Comparison of ENCODE assay signal across 27 cellular contexts in the genomic region with DNA sequence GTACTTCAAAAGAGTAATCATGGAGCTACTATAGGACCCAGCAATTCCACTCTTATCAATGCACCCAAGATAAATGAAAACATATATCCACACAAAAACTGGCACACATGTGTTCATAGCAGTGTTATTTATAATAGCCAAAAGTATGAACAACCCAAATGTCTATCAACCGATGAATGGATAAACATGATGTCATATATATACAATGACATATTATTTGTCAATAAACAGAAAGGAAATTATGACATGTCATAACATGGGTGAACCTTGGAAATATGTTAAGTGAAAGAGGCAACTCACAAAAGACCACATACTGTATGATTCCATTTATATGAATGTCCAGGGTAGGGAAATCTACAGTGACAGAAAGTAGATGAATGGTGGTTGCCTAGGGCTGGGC.
DNase-seq lines count a peak whose midpoint lies in the region; ATAC-seq, FAIRE-seq and TF ChIP-seq lines count a peak whose summit lies in the region.
"Had no signal": no experiment of that assay in that cellular context is flagged by ENCODE, and none has a peak within 500 bp of the region (broad histone marks: within the 10 kb centered on the region; RNA-seq: fewer than 3 reads in every experiment).

No MANE protein-coding gene starts in this region.

- no peak for TF ChIP-seq CTCF in HepG2 (CRISPR knock-in tag; IDR thresholded peaks at IDR 0.05)
- TF ChIP-seq CTCF in right lobe of liver (IDR thresholded peaks at IDR 0.05): no peak
- no peak for TF ChIP-seq CTCF in IMR-90 (conservative IDR thresholded peaks at IDR 0.05; ENCODE audit: low read depth, low read length)

- no peaks in the 10 kb centered on the region for H3K79me2 ChIP-seq in HepG2 (ENCODE audit: insufficient read depth, low read length)

- no peak overlapping the region for H3K4me3 ChIP-seq in HepG2 (replicated peaks in 1 of 3; ENCODE audit: insufficient read depth in 1 of 3, low read depth in 2 of 3, low read length in 3 of 3)
- no peak overlapping the region for H3K4me3 ChIP-seq in right lobe of liver
- H3K4me3 ChIP-seq in IMR-90 (ENCODE audit: insufficient read depth, low read depth, low read length): no peak overlapping the region
- no peak overlapping the region for H3K4me3 ChIP-seq in mesenchymal stem cell (ENCODE audit: insufficient read depth in 1 of 2, low read depth in 1 of 2, low read length in 2 of 2)
- no peak overlapping the region for H3K4me3 ChIP-seq in aorta (ENCODE audit: low read length in 2 of 2)
- H3K4me3 ChIP-seq: BLaER1, GM12878 had no signal

- H3K23ac ChIP-seq in IMR-90 (ENCODE audit: low read depth, low read length) (no peak overlapping the region), mesenchymal stem cell (ENCODE audit: low read length in 2 of 2) (no peak overlapping the region)

- H4K8ac ChIP-seq in IMR-90 (ENCODE audit: low read depth in 2 of 2, low read length in 2 of 2): peak overlapping the region; percentile 68 to 82; a peak in 2 of 4 replicates
- no peak overlapping the region for H4K8ac ChIP-seq in mesenchymal stem cell (ENCODE audit: low read length)

- no peak overlapping the region for H2AK9ac ChIP-seq in IMR-90 (replicated peaks; ENCODE audit: low read depth, low read length, poor library complexity)

- H3K79me1 ChIP-seq in IMR-90 (ENCODE audit: low read depth in 1 of 2, low read length in 2 of 2) (no peaks in the 10 kb centered on the region), mesenchymal stem cell (replicated peaks; ENCODE audit: low read length, poor library complexity, severe bottlenecking) (no peaks in the 10 kb centered on the region)

- H3K27ac ChIP-seq in HepG2 (ENCODE audit: extremely low read length, insufficient read depth, low read length) (no peak overlapping the region), right lobe of liver (no peak overlapping the region), IMR-90 (ENCODE audit: insufficient read depth, low read length) (peak overlapping the region; percentile 93; the same call in 1 of the 2 replicates), mesenchymal stem cell (ENCODE audit: low read length, poor library complexity, severe bottlenecking) (no peak overlapping the region), aorta (ENCODE audit: low read depth in 1 of 2, low read length in 2 of 2) (no peak overlapping the region)
- H3K27ac ChIP-seq: 22Rv1, BLaER1 had no signal

- H3K56ac ChIP-seq in IMR-90 (ENCODE audit: extremely low read depth, insufficient read depth, low read length): no peak overlapping the region

- 100% methylated on average over 1 of the region's 1 CpG for WGBS in HepG2 (ENCODE audit: low lambda C conversion rate)
- 18% methylated on average over 1 of the region's 1 CpG for WGBS in right lobe of liver (ENCODE audit: insufficient coverage, low coverage, low lambda C conversion rate, missing lambda C conversion rate)
- no CpG with 5 or more reads among the region's 1 CpG for WGBS in IMR-90 (ENCODE audit: extremely low coverage in 2 of 2, insufficient read length in 1 of 2), 2 experiments
- no CpG with 5 or more reads among the region's 1 CpG for WGBS in mesenchymal stem cell
- 91 to 95% methylated on average over 1 of the region's 1 CpG for WGBS in aorta, 2 donors

- H4K20me1 ChIP-seq in HepG2 (ENCODE audit: insufficient read depth, low read length): no peaks in the 10 kb centered on the region
- H4K20me1 ChIP-seq in IMR-90 (ENCODE audit: insufficient read depth, low read length): no peaks in the 10 kb centered on the region
- H4K20me1 ChIP-seq: BLaER1 had no signal

- H4K91ac ChIP-seq in IMR-90 (ENCODE audit: insufficient read depth, low read depth, low read length) (peak overlapping the region; percentile 88), mesenchymal stem cell (ENCODE audit: low read length) (peak overlapping the region; percentile 56)

- no peak overlapping the region for H2BK12ac ChIP-seq in mesenchymal stem cell (ENCODE audit: low read length in 2 of 2)

- TF ChIP-seq POLR2A in HepG2 (IDR thresholded peaks at IDR 0.05; ENCODE audit: insufficient read depth in 1 of 2, low read depth in 2 of 2, low read length in 2 of 2) (no peak), right lobe of liver (IDR thresholded peaks at IDR 0.05) (no peak), IMR-90 (IDR thresholded peaks at IDR 0.05; ENCODE audit: low read depth, low read length) (no peak)

- H3K4me1 ChIP-seq in HepG2 (ENCODE audit: insufficient read depth, low read length) (no peaks in the 10 kb centered on the region), right lobe of liver (no peaks in the 10 kb centered on the region), IMR-90 (ENCODE audit: control insufficient read depth, insufficient read depth, low read length) (peaks cover 8% of the 10 kb centered on the region), mesenchymal stem cell (ENCODE audit: control insufficient read depth, insufficient read depth, low read depth, low read length) (no peaks in the 10 kb centered on the region), aorta (ENCODE audit: control insufficient read depth in 1 of 2, insufficient read depth in 2 of 2, low read length in 2 of 2) (no peaks in the 10 kb centered on the region)
- H3K4me1 ChIP-seq: BE2C, BLaER1 had no signal

- intact Hi-C loops in HepG2 (cut with micrococcal nuclease; ENCODE audit: unreplicated experiment) (no loop called here), right lobe of liver (cut with DNase I) (no loop called here), IMR-90 (cut with micrococcal nuclease) (loop anchor here (5.0 kb wide), 2 partner anchors 38 to 68 kb away; no protein-coding TSS in a partner anchor), aorta (cut with DNase I) (no loop called here)

- H3K4ac ChIP-seq in IMR-90 (ENCODE audit: low read depth, low read length) (peak overlapping the region; percentile 79), mesenchymal stem cell (ENCODE audit: low read depth in 1 of 2, low read length in 2 of 2) (no peak overlapping the region)

- H3K36me3 ChIP-seq in HepG2 (replicated peaks in 1 of 2; ENCODE audit: control insufficient read depth in 1 of 2, insufficient read depth in 2 of 2, low read length in 2 of 2) (no peaks in the 10 kb centered on the region), right lobe of liver (no peaks in the 10 kb centered on the region), IMR-90 (ENCODE audit: control insufficient read depth, insufficient read depth, low read length) (no peaks in the 10 kb centered on the region), mesenchymal stem cell (ENCODE audit: control insufficient read depth in 1 of 2, insufficient read depth in 2 of 2, low read depth in 1 of 2, low read length in 2 of 2) (no peaks in the 10 kb centered on the region), aorta (ENCODE audit: control insufficient read depth in 1 of 2, insufficient read depth in 2 of 2, low read length in 1 of 2) (no peaks in the 10 kb centered on the region)
- H3K36me3 ChIP-seq: BE2C, BLaER1 had no signal

- TF ChIP-seq EP300 in HepG2 (IDR thresholded peaks at IDR 0.05; ENCODE audit: low read depth in 2 of 2, low read length in 2 of 2): no peak
- no peak for TF ChIP-seq EP300 in HepG2 (CRISPR knock-in tag; IDR thresholded peaks at IDR 0.05; ENCODE audit: borderline replicate concordance)

- in situ Hi-C loops in HepG2 (cut with HindIII; ENCODE audit: extremely low pct_ligation_motif_present, low pct_unique_long_range_greater_than_20kb): no loop called here
- in situ Hi-C loops in IMR-90 (cut with MboI; ENCODE audit: low sequenced_read_pairs): no loop called here

- H3K9me1 ChIP-seq in IMR-90 (ENCODE audit: insufficient read depth, low read length): peaks cover 6% of the 10 kb centered on the region; the same call in 1 of the 2 replicates

- TF ChIP-seq RAD21 in HepG2 (CRISPR knock-in tag; IDR thresholded peaks at IDR 0.05) (no peak), IMR-90 (IDR thresholded peaks at IDR 0.05; ENCODE audit: low read length) (no peak)

- no peaks in the 10 kb centered on the region; a peak in 1 of 5 replicates for H3K27me3 ChIP-seq in HepG2 (ENCODE audit: control insufficient read depth in 1 of 2, insufficient read depth in 2 of 2, low read length in 2 of 2)
- H3K27me3 ChIP-seq in right lobe of liver: no peaks in the 10 kb centered on the region
- H3K27me3 ChIP-seq in IMR-90 (ENCODE audit: control insufficient read depth, insufficient read depth, low read length): no peaks in the 10 kb centered on the region
- no peaks in the 10 kb centered on the region for H3K27me3 ChIP-seq in mesenchymal stem cell (ENCODE audit: control insufficient read depth in 1 of 2, insufficient read depth in 1 of 2, low read length in 2 of 2)
- H3K27me3 ChIP-seq in aorta (ENCODE audit: control insufficient read depth in 1 of 2, insufficient read depth in 2 of 2, low read length in 1 of 2): no peaks in the 10 kb centered on the region
- H3K27me3 ChIP-seq: BE2C, BLaER1 had no signal

- no peak for ATAC-seq in HepG2
- ATAC-seq in right lobe of liver: no peak
- ATAC-seq in IMR-90 (ENCODE audit: low read depth): no peak
- ATAC-seq in aorta (ENCODE audit: low FRiP score): no peak
- ATAC-seq: GM12878 had no signal

- H3K9ac ChIP-seq in HepG2 (ENCODE audit: insufficient read depth, low read depth, low read length): no peak overlapping the region
- no peak overlapping the region for H3K9ac ChIP-seq in IMR-90 (ENCODE audit: low read depth, low read length)
- H3K9ac ChIP-seq in mesenchymal stem cell (ENCODE audit: low read length): no peak overlapping the region
- H3K9ac ChIP-seq: BLaER1 had no signal

- FAIRE-seq in HepG2 (lab: Jason Lieb, UNC): no peak
- FAIRE-seq: A204.1, GM12878, GM12892, GM18507, GM19239 had no signal

- peaks cover 5% of the 10 kb centered on the region; the same call in 1 of the 2 replicates for H3K9me3 ChIP-seq in HepG2 (ENCODE audit: low read length)
- H3K9me3 ChIP-seq in right lobe of liver: no peaks in the 10 kb centered on the region
- peaks cover 3% of the 10 kb centered on the region; the same call in 1 of the 2 replicates for H3K9me3 ChIP-seq in IMR-90 (ENCODE audit: control insufficient read depth, insufficient read depth, low read length)
- no peaks in the 10 kb centered on the region for H3K9me3 ChIP-seq in mesenchymal stem cell (ENCODE audit: control insufficient read depth, low read length)
- H3K9me3 ChIP-seq in aorta (ENCODE audit: control insufficient read depth, low read length): peaks cover 2% of the 10 kb centered on the region
- H3K9me3 ChIP-seq: BE2C had no signal

- H2BK15ac ChIP-seq in IMR-90 (ENCODE audit: low read depth, low read length) (peak overlapping the region; percentile 84; the same call in 2 of the 3 replicates), mesenchymal stem cell (ENCODE audit: low read depth, poor library complexity, severe bottlenecking) (peak overlapping the region; percentile 23)

- DNase-seq in HepG2 (ENCODE audit: low spot score) (no peak), right lobe of liver (no peak), IMR-90 (no peak), mesenchymal stem cell (no peak), 8988T (no peak), aorta (no peak)
- DNase-seq: ACHN; BE2C; C1 segment of cervical spinal cord; CD4-positive, alpha-beta memory T cell; CD4-positive, CD25-positive, alpha-beta regulatory T cell; CD8-positive, alpha-beta memory T cell; COR-L47; DMS 273 treated with DMSO at 0.1 percent for 48 hours; DMS153; DMS53; DMS79; DND-41; EL; GDM1 had no signal

- peak overlapping the region; percentile 80 for H2BK20ac ChIP-seq in IMR-90 (ENCODE audit: low read depth, low read length)

- H4K5ac ChIP-seq in IMR-90 (ENCODE audit: low read depth, low read length): peak overlapping the region; percentile 97

- CTCF ChIA-PET in HepG2 (lab: Yijun Ruan, JAX; ENCODE audit: low intra/inter-chr PET ratio, low total read pairs): no interaction called here
- CTCF ChIA-PET in IMR-90 (lab: Yijun Ruan, JAX): interaction anchor here (0.6 kb wide), 1 partner anchor 17 kb away, joined by 6 read pairs; no protein-coding TSS in a partner anchor

- H2BK120ac ChIP-seq in IMR-90 (ENCODE audit: low read depth, low read length) (peak overlapping the region; percentile 78), mesenchymal stem cell (ENCODE audit: low read depth, low read length) (peak overlapping the region; percentile 58)

- dilution Hi-C loops in IMR-90 (cut with HindIII; ENCODE audit: low sequenced_read_pairs, unreplicated experiment): no loop called here

- H2AFZ ChIP-seq in HepG2 (ENCODE audit: low read length) (no peak overlapping the region), IMR-90 (replicated peaks; ENCODE audit: low read length, poor library complexity) (no peak overlapping the region), mesenchymal stem cell (ENCODE audit: low read depth, low read length) (no peak overlapping the region)

- POLR2A ChIA-PET in HepG2 (lab: Yijun Ruan, JAX): no interaction called here
- POLR2A ChIA-PET in IMR-90 (lab: Charles Lee; ENCODE audit: unreplicated experiment): interaction anchor here (0.6 kb wide), 1 partner anchor 10 kb away, joined by 12 read pairs; no protein-coding TSS in a partner anchor

- peak overlapping the region; percentile 38 for H2BK5ac ChIP-seq in IMR-90 (ENCODE audit: low read depth, low read length, poor library complexity, severe bottlenecking)
- H2BK5ac ChIP-seq in mesenchymal stem cell (ENCODE audit: low read depth, low read length, poor library complexity, severe bottlenecking): no peak overlapping the region

- peak overlapping the region; percentile 66 for H3K18ac ChIP-seq in IMR-90 (ENCODE audit: low read depth, low read length)
- peak overlapping the region in 1 of 2 experiments; percentile 52 for H3K18ac ChIP-seq in mesenchymal stem cell (ENCODE audit: low read depth in 1 of 2, low read length in 2 of 2)

- H3K14ac ChIP-seq in IMR-90 (replicated peaks; ENCODE audit: low read depth, low read length) (peak overlapping the region; percentile 69; the same call in 1 of the 2 replicates), mesenchymal stem cell (ENCODE audit: low read length in 2 of 2) (no peak overlapping the region)

- H2AK5ac ChIP-seq in IMR-90 (ENCODE audit: low read depth, low read length): peak overlapping the region; percentile 89
- no peak overlapping the region for H2AK5ac ChIP-seq in mesenchymal stem cell (ENCODE audit: low read length, severe bottlenecking)

- H3K4me2 ChIP-seq in HepG2 (ENCODE audit: low read depth, low read length) (no peak overlapping the region), IMR-90 (ENCODE audit: low read depth, low read length) (no peak overlapping the region), mesenchymal stem cell (ENCODE audit: low read length, poor library complexity, severe bottlenecking) (no peak overlapping the region)
- H3K4me2 ChIP-seq: BLaER1 had no signal

- BruUV-seq in HepG2 (replicated peaks; lab: Mats Ljungman, UMichigan) (no TSS peak), IMR-90 (replicated peaks; lab: Mats Ljungman, UMichigan) (no TSS peak)
